ENCODE assay signal across 11 cellular contexts in genomic region chr5:179143446-179143845, GRCh38.
A peak's percentile ranks its signal among the peaks of the same experiment; 100 is the strongest.
DNase-seq lines count a peak whose midpoint lies in the region; ATAC-seq and TF ChIP-seq lines count a peak whose summit lies in the region.
"Had no signal": no experiment of that assay in that cellular context is flagged by ENCODE, and none has a peak within 500 bp of the region (broad histone marks: within the 10 kb centered on the region; RNA-seq: fewer than 3 reads in every experiment).

No MANE protein-coding gene starts in this region.

- H3K27me3 Mint-ChIP-seq in GM23338 (ENCODE audit: insufficient read depth, low read depth, poor library complexity): peaks cover 3% of the 10 kb centered on the region

- no peak overlapping the region for H2BK12ac ChIP-seq in neuronal stem cell (ENCODE audit: low read length)

- H3K4me1 Mint-ChIP-seq in GM23338: no peaks in the 10 kb centered on the region

- DNase-seq in GM23338 (ENCODE audit: low spot score) (peak; percentile 79), NB4 (ENCODE audit: low read depth) (peak; percentile 35), fibroblast of lung (ENCODE audit: low read depth in 2 of 2) (peak; percentile 38 to 41), neuronal stem cell (ENCODE audit: low spot score) (peak; percentile 45), RWPE1 (ENCODE audit: low spot score) (no peak), coronary artery (ENCODE audit: low spot score) (no peak), NCI-H1417 treated with DMSO at 0.1 percent for 48 hours (lab: John Stamatoyannopoulos, UW) (no peak)
- DNase-seq: activated CD8-positive, alpha-beta memory T cell treated with anti-CD3 and anti-CD28 coated beads for 24 hours; NCI-H526 treated with DMSO at 0.1 percent for 48 hours had no signal

- WGBS in neuronal stem cell (ENCODE audit: extremely low coverage in 2 of 2, insufficient read length in 2 of 2, insufficient replicate concordance in 1 of 2), 2 donors: no CpG with 5 or more reads among the region's 7 CpGs

- no peaks in the 10 kb centered on the region; the same call in 2 of the 3 replicates for H3K9me3 Mint-ChIP-seq in GM23338

- H4K8ac ChIP-seq in neuronal stem cell (ENCODE audit: low read depth, low read length): no peak overlapping the region

- CTCF ChIA-PET in RWPE1 (lab: Yijun Ruan, JAX): interaction anchor here (0.6 to 0.7 kb wide), 2 partner anchors 406 to 1036 kb away, joined by 5 to 7 read pairs; no protein-coding TSS in a partner anchor

- no peak overlapping the region for H4K91ac ChIP-seq in neuronal stem cell (ENCODE audit: low read depth, low read length, poor library complexity)

- H3K4me2 ChIP-seq in GM23338: no peak overlapping the region
- H3K4me2 ChIP-seq in fibroblast of lung (ENCODE audit: extremely low read depth, insufficient read depth, low read length): no peak overlapping the region
- H3K4me2 ChIP-seq in neuronal stem cell (ENCODE audit: insufficient read depth, low read length, poor library complexity, severe bottlenecking): no peak overlapping the region

- H4K20me1 ChIP-seq in GM23338 (replicated peaks; ENCODE audit: insufficient read depth) (no peaks in the 10 kb centered on the region), fibroblast of lung (ENCODE audit: control insufficient read depth, extremely low read depth, insufficient read depth, low read length) (no peaks in the 10 kb centered on the region)

- H3K9ac ChIP-seq in fibroblast of lung (ENCODE audit: insufficient read depth, low read length): no peak overlapping the region
- no peak overlapping the region for H3K9ac ChIP-seq in neuronal stem cell (ENCODE audit: low read depth, low read length, poor library complexity)

- H3K4me3 ChIP-seq in GM23338 (no peak overlapping the region), NB4 (ENCODE audit: low read depth, low read length) (no peak overlapping the region), fibroblast of lung (replicated peaks in 1 of 4; ENCODE audit: control extremely low read depth in 1 of 4, insufficient read depth in 1 of 4, low read depth in 3 of 4, low read length in 4 of 4) (no peak overlapping the region), neuronal stem cell (ENCODE audit: low read length in 2 of 2) (no peak overlapping the region), coronary artery (no peak overlapping the region)
- H3K4me3 ChIP-seq: esophagus muscularis mucosa, lung had no signal

- H2BK5ac ChIP-seq in neuronal stem cell (ENCODE audit: low read length): no peak overlapping the region

- no peaks in the 10 kb centered on the region for H3K9me2 ChIP-seq in GM23338 (ENCODE audit: insufficient read depth)

- H3K27me3 ChIP-seq in GM23338 (ENCODE audit: insufficient read depth) (no peaks in the 10 kb centered on the region), fibroblast of lung (ENCODE audit: control insufficient read depth, insufficient read depth, low read length) (no peaks in the 10 kb centered on the region), neuronal stem cell (ENCODE audit: control insufficient read depth in 3 of 3, insufficient read depth in 3 of 3, low read depth in 1 of 3, low read length in 3 of 3) (no peaks in the 10 kb centered on the region)
- H3K27me3 ChIP-seq: esophagus muscularis mucosa had no signal

- H3K4me1 ChIP-seq in GM23338 (ENCODE audit: insufficient read depth) (no peaks in the 10 kb centered on the region), fibroblast of lung (ENCODE audit: control insufficient read depth, extremely low read depth, insufficient read depth, low read length) (peaks cover 2% of the 10 kb centered on the region), neuronal stem cell (ENCODE audit: control insufficient read depth in 2 of 2, insufficient read depth in 1 of 2, low read depth in 1 of 2, low read length in 2 of 2) (no peaks in the 10 kb centered on the region)
- H3K4me1 ChIP-seq: esophagus muscularis mucosa had no signal

- TF ChIP-seq CTCF in GM23338 (conservative IDR thresholded peaks at IDR 0.05; ENCODE audit: low read depth in 2 of 2) (peak; percentile 43 to 63), NB4 (IDR thresholded peaks at IDR 0.05; ENCODE audit: low read depth, low read length) (no peak), fibroblast of lung (conservative IDR thresholded peaks at IDR 0.05 in 1 of 2, IDR thresholded peaks at IDR 0.05 in 1 of 2; ENCODE audit: low read depth in 1 of 2, low read length in 2 of 2) (peak; percentile 21 to 28), RWPE1 (conservative IDR thresholded peaks at IDR 0.05; ENCODE audit: low read depth) (no peak), coronary artery (IDR thresholded peaks at IDR 0.05) (no peak)

- POLR2A ChIA-PET in RWPE1 (lab: Yijun Ruan, JAX; ENCODE audit: low non-redundant PET): no interaction called here

- H3K18ac ChIP-seq in neuronal stem cell (ENCODE audit: low read length): no peak overlapping the region

- no peak overlapping the region for H2AFZ ChIP-seq in GM23338
- no peak overlapping the region for H2AFZ ChIP-seq in fibroblast of lung (ENCODE audit: low read length)
- H2AFZ ChIP-seq in neuronal stem cell (ENCODE audit: low read length): no peak overlapping the region

- H2BK15ac ChIP-seq in neuronal stem cell (ENCODE audit: low read length): no peak overlapping the region

- no peaks in the 10 kb centered on the region for H3F3A ChIP-seq in GM23338 (replicated peaks; ENCODE audit: low read depth)

- H3K79me1 ChIP-seq in neuronal stem cell (ENCODE audit: low read depth, low read length): no peaks in the 10 kb centered on the region

- no peak overlapping the region for H2BK120ac ChIP-seq in neuronal stem cell (ENCODE audit: low read depth, low read length)

- no peak overlapping the region for H3K14ac ChIP-seq in neuronal stem cell (ENCODE audit: low read length)

- no peak overlapping the region for H2AK5ac ChIP-seq in neuronal stem cell (ENCODE audit: low read depth, low read length)

- TF ChIP-seq POLR2A in NB4 (IDR thresholded peaks at IDR 0.05; ENCODE audit: extremely low read depth, insufficient read length): no peak

- no peaks in the 10 kb centered on the region for H3K9me3 ChIP-seq in fibroblast of lung (ENCODE audit: control insufficient read depth, insufficient read depth, low read depth, low read length)
- H3K9me3 ChIP-seq in neuronal stem cell (replicated peaks in 1 of 2; ENCODE audit: control insufficient read depth in 2 of 2, insufficient read depth in 1 of 2, low read depth in 1 of 2, low read length in 2 of 2): no peaks in the 10 kb centered on the region
- H3K9me3 ChIP-seq: esophagus muscularis mucosa had no signal

- no peaks in the 10 kb centered on the region for H3K79me2 ChIP-seq in GM23338 (replicated peaks; ENCODE audit: insufficient read depth)
- no peaks in the 10 kb centered on the region for H3K79me2 ChIP-seq in fibroblast of lung (ENCODE audit: control insufficient read depth, insufficient read depth, low read length)

- H3K27ac ChIP-seq in GM23338 (ENCODE audit: low read depth): no peak overlapping the region
- no peak overlapping the region for H3K27ac ChIP-seq in fibroblast of lung (ENCODE audit: insufficient read depth, low read length)
- no peak overlapping the region for H3K27ac ChIP-seq in neuronal stem cell (replicated peaks; ENCODE audit: low read length)
- H3K27ac ChIP-seq in RWPE1: no peak overlapping the region
- H3K27ac ChIP-seq in coronary artery: no peak overlapping the region
- H3K27ac ChIP-seq: esophagus muscularis mucosa had no signal

- ATAC-seq in GM23338: peak; percentile 79

- no peak overlapping the region for H3K4ac ChIP-seq in neuronal stem cell (ENCODE audit: low read length)

- H3K36me3 ChIP-seq in GM23338 (ENCODE audit: insufficient read depth): no peaks in the 10 kb centered on the region
- no peaks in the 10 kb centered on the region for H3K36me3 ChIP-seq in fibroblast of lung (ENCODE audit: control insufficient read depth, insufficient read depth, low read length)
- H3K36me3 ChIP-seq in neuronal stem cell (replicated peaks in 1 of 2; ENCODE audit: control insufficient read depth in 2 of 2, insufficient read depth in 2 of 2, low read length in 2 of 2): no peaks in the 10 kb centered on the region
- H3K36me3 ChIP-seq: esophagus muscularis mucosa had no signal

- H3K4me3 Mint-ChIP-seq in GM23338: no peak overlapping the region

- no peak overlapping the region for H3K27ac Mint-ChIP-seq in GM23338

- no peak overlapping the region for H3K23ac ChIP-seq in neuronal stem cell (ENCODE audit: low read depth, low read length, poor library complexity)

- H3K36me3 Mint-ChIP-seq in GM23338 (ENCODE audit: low read depth): no peaks in the 10 kb centered on the region

TF ChIP-seq in GM23338, 12 proteins besides CTCF, POLR2A, EP300 and RAD21:
- no peak for TF ChIP-seq ZNF114 (CRISPR knock-in tag; IDR thresholded peaks at IDR 0.05)
- TF ChIP-seq CREB1 (CRISPR knock-in tag; IDR thresholded peaks at IDR 0.05; ENCODE audit: low read depth): 0 out of 2 replicates have a peak, but pooled peaks have one; percentile 13

Comparison
In these comparisons a context has a peak if more than half of its experiments do, and no peak if none do; other contexts are left out.
1. DNase-seq: peak in GM23338 (single experiment), NB4 (single experiment), fibroblast of lung (2 of 2) and neuronal stem cell (single experiment); none in RWPE1 (single experiment), coronary artery (single experiment) and NCI-H1417 treated with DMSO at 0.1 percent for 48 hours (single experiment).
2. CTCF ChIP-seq: peak in GM23338 (2 of 2) and fibroblast of lung (2 of 2); none in NB4 (single experiment), RWPE1 (single experiment) and coronary artery (single experiment).